ENCODE assay signal across 2 cellular contexts in genomic region chr5:53819482-53819881, GRCh38.
TF ChIP-seq lines count a peak whose summit lies in the region.

No MANE protein-coding gene starts in this region.

TF ChIP-seq in SK-N-SH, 30 proteins besides CTCF, POLR2A, EP300 and RAD21 (continued from another document):
- TF ChIP-seq, protein P1, sequence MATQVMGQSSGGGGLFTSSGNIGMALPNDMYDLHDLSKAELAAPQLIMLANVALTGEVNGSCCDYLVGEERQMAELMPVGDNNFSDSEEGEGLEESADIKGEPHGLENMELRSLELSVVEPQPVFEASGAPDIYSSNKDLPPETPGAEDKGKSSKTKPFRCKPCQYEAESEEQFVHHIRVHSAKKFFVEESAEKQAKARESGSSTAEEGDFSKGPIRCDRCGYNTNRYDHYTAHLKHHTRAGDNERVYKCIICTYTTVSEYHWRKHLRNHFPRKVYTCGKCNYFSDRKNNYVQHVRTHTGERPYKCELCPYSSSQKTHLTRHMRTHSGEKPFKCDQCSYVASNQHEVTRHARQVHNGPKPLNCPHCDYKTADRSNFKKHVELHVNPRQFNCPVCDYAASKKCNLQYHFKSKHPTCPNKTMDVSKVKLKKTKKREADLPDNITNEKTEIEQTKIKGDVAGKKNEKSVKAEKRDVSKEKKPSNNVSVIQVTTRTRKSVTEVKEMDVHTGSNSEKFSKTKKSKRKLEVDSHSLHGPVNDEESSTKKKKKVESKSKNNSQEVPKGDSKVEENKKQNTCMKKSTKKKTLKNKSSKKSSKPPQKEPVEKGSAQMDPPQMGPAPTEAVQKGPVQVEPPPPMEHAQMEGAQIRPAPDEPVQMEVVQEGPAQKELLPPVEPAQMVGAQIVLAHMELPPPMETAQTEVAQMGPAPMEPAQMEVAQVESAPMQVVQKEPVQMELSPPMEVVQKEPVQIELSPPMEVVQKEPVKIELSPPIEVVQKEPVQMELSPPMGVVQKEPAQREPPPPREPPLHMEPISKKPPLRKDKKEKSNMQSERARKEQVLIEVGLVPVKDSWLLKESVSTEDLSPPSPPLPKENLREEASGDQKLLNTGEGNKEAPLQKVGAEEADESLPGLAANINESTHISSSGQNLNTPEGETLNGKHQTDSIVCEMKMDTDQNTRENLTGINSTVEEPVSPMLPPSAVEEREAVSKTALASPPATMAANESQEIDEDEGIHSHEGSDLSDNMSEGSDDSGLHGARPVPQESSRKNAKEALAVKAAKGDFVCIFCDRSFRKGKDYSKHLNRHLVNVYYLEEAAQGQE (IDR thresholded peaks at IDR 0.05; ENCODE audit: low read depth, low read length), result no peak
- TF ChIP-seq MEF2A (IDR thresholded peaks at IDR 0.05; ENCODE audit: borderline replicate concordance, low read depth), result no peak
- TF ChIP-seq GABPA (IDR thresholded peaks at IDR 0.05; ENCODE audit: low read depth), result no peak
- no peak for TF ChIP-seq USF1 (IDR thresholded peaks at IDR 0.05; ENCODE audit: borderline replicate concordance, low read depth)
- no peak for TF ChIP-seq TCF12 (IDR thresholded peaks at IDR 0.05)
- TF ChIP-seq NFIC (IDR thresholded peaks at IDR 0.05; ENCODE audit: borderline replicate concordance), result no peak
- no peak for TF ChIP-seq SIN3A (IDR thresholded peaks at IDR 0.05; ENCODE audit: borderline replicate concordance, low read depth, low read length)
- TF ChIP-seq EZH2phosphoT487 (IDR thresholded peaks at IDR 0.05; ENCODE audit: borderline replicate concordance, low read depth), result no peak
- TF ChIP-seq, protein P2, sequence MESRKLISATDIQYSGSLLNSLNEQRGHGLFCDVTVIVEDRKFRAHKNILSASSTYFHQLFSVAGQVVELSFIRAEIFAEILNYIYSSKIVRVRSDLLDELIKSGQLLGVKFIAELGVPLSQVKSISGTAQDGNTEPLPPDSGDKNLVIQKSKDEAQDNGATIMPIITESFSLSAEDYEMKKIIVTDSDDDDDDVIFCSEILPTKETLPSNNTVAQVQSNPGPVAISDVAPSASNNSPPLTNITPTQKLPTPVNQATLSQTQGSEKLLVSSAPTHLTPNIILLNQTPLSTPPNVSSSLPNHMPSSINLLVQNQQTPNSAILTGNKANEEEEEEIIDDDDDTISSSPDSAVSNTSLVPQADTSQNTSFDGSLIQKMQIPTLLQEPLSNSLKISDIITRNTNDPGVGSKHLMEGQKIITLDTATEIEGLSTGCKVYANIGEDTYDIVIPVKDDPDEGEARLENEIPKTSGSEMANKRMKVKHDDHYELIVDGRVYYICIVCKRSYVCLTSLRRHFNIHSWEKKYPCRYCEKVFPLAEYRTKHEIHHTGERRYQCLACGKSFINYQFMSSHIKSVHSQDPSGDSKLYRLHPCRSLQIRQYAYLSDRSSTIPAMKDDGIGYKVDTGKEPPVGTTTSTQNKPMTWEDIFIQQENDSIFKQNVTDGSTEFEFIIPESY (IDR thresholded peaks at IDR 0.05; ENCODE audit: borderline replicate concordance, low read depth), result no peak
TF ChIP-seq in SK-N-SH: peak in this region for 0.

TF ChIP-seq in SK-N-SH treated with all-trans-retinoic acid at 6 μM for 48 hours, 23 proteins besides CTCF, POLR2A, EP300 and RAD21 (continued from another document):
- TF ChIP-seq, protein P3, sequence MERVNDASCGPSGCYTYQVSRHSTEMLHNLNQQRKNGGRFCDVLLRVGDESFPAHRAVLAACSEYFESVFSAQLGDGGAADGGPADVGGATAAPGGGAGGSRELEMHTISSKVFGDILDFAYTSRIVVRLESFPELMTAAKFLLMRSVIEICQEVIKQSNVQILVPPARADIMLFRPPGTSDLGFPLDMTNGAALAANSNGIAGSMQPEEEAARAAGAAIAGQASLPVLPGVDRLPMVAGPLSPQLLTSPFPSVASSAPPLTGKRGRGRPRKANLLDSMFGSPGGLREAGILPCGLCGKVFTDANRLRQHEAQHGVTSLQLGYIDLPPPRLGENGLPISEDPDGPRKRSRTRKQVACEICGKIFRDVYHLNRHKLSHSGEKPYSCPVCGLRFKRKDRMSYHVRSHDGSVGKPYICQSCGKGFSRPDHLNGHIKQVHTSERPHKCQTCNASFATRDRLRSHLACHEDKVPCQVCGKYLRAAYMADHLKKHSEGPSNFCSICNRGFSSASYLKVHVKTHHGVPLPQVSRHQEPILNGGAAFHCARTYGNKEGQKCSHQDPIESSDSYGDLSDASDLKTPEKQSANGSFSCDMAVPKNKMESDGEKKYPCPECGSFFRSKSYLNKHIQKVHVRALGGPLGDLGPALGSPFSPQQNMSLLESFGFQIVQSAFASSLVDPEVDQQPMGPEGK (CRISPR knock-in tag; IDR thresholded peaks at IDR 0.05; ENCODE audit: borderline replicate concordance), result no peak
- no peak for TF ChIP-seq TSHZ2 (CRISPR knock-in tag; IDR thresholded peaks at IDR 0.05)
- TF ChIP-seq BACH2 (CRISPR knock-in tag; IDR thresholded peaks at IDR 0.05; ENCODE audit: borderline replicate concordance), result no peak
- no peak for TF ChIP-seq SNAI2 (CRISPR knock-in tag; IDR thresholded peaks at IDR 0.05)
- TF ChIP-seq ZNF565 (CRISPR knock-in tag; conservative IDR thresholded peaks at IDR 0.05; ENCODE audit: low read depth), result no peak
- no peak for TF ChIP-seq ARNTL (CRISPR knock-in tag; IDR thresholded peaks at IDR 0.05; ENCODE audit: borderline replicate concordance, low read depth)
- TF ChIP-seq ZC3H10 (CRISPR knock-in tag; IDR thresholded peaks at IDR 0.05), result no peak
- TF ChIP-seq RARB (CRISPR knock-in tag; IDR thresholded peaks at IDR 0.05), result no peak
- no peak for TF ChIP-seq ZNF70 (CRISPR knock-in tag; IDR thresholded peaks at IDR 0.05)
- TF ChIP-seq, protein P4, sequence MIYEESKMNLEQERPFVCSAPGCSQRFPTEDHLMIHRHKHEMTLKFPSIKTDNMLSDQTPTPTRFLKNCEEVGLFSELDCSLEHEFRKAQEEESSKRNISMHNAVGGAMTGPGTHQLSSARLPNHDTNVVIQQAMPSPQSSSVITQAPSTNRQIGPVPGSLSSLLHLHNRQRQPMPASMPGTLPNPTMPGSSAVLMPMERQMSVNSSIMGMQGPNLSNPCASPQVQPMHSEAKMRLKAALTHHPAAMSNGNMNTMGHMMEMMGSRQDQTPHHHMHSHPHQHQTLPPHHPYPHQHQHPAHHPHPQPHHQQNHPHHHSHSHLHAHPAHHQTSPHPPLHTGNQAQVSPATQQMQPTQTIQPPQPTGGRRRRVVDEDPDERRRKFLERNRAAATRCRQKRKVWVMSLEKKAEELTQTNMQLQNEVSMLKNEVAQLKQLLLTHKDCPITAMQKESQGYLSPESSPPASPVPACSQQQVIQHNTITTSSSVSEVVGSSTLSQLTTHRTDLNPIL (CRISPR knock-in tag; IDR thresholded peaks at IDR 0.05; ENCODE audit: low read depth), result no peak
